1 cellular context compared by ENCODE assay signal in genomic region chr4:182925298-182925738, GRCh38.
A peak's percentile ranks its signal among the peaks of the same experiment; 100 is the strongest.
TF ChIP-seq lines count a peak whose summit lies in the region.

No MANE protein-coding gene starts in this region.

TF ChIP-seq in HepG2, 621 proteins besides CTCF, POLR2A, EP300 and RAD21 (continued from another document):
- TF ChIP-seq, protein P1, sequence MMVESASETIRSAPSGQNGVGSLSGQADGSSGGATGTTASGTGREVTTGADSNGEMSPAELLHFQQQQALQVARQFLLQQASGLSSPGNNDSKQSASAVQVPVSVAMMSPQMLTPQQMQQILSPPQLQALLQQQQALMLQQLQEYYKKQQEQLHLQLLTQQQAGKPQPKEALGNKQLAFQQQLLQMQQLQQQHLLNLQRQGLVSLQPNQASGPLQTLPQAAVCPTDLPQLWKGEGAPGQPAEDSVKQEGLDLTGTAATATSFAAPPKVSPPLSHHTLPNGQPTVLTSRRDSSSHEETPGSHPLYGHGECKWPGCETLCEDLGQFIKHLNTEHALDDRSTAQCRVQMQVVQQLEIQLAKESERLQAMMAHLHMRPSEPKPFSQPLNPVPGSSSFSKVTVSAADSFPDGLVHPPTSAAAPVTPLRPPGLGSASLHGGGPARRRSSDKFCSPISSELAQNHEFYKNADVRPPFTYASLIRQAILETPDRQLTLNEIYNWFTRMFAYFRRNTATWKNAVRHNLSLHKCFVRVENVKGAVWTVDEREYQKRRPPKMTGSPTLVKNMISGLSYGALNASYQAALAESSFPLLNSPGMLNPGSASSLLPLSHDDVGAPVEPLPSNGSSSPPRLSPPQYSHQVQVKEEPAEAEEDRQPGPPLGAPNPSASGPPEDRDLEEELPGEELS (CRISPR knock-in tag; IDR thresholded peaks at IDR 0.05), result peak; percentile 37; the same call in 1 of the 2 replicates
- peak; percentile 70 for TF ChIP-seq HOXA5 (CRISPR knock-in tag; IDR thresholded peaks at IDR 0.05)
- peak; percentile 58; the same call in 1 of the 2 replicates for TF ChIP-seq ZGPAT (CRISPR knock-in tag; IDR thresholded peaks at IDR 0.05)
- no peak for TF ChIP-seq ATRX (CRISPR knock-in tag; IDR thresholded peaks at IDR 0.05; ENCODE audit: borderline replicate concordance)
- TF ChIP-seq SAP130 (CRISPR knock-in tag; IDR thresholded peaks at IDR 0.05; ENCODE audit: low read depth), result peak; percentile 48; the same call in 1 of the 2 replicates
- TF ChIP-seq ARID3A (IDR thresholded peaks at IDR 0.05; ENCODE audit: low read depth, low read length), result peak; percentile 66
- peak; percentile 53; the same call in 1 of the 2 replicates for TF ChIP-seq ARID5B (CRISPR knock-in tag; IDR thresholded peaks at IDR 0.05)
- no peak for TF ChIP-seq CBX5 (CRISPR knock-in tag; IDR thresholded peaks at IDR 0.05; ENCODE audit: borderline replicate concordance)
- peak; percentile 55; the same call in 1 of the 2 replicates for TF ChIP-seq ZFY (CRISPR knock-in tag; IDR thresholded peaks at IDR 0.05)
- peak; percentile 75 for TF ChIP-seq RXRB (CRISPR knock-in tag; IDR thresholded peaks at IDR 0.05; ENCODE audit: borderline replicate concordance)
- no peak for TF ChIP-seq NONO (IDR thresholded peaks at IDR 0.05)
- TF ChIP-seq NONO (CRISPR knock-in tag; conservative IDR thresholded peaks at IDR 0.05), result 0 out of 2 replicates have a peak, but pooled peaks have one; percentile 24
- TF ChIP-seq NFYB (CRISPR knock-in tag; IDR thresholded peaks at IDR 0.05), result no peak
- TF ChIP-seq, protein P2, sequence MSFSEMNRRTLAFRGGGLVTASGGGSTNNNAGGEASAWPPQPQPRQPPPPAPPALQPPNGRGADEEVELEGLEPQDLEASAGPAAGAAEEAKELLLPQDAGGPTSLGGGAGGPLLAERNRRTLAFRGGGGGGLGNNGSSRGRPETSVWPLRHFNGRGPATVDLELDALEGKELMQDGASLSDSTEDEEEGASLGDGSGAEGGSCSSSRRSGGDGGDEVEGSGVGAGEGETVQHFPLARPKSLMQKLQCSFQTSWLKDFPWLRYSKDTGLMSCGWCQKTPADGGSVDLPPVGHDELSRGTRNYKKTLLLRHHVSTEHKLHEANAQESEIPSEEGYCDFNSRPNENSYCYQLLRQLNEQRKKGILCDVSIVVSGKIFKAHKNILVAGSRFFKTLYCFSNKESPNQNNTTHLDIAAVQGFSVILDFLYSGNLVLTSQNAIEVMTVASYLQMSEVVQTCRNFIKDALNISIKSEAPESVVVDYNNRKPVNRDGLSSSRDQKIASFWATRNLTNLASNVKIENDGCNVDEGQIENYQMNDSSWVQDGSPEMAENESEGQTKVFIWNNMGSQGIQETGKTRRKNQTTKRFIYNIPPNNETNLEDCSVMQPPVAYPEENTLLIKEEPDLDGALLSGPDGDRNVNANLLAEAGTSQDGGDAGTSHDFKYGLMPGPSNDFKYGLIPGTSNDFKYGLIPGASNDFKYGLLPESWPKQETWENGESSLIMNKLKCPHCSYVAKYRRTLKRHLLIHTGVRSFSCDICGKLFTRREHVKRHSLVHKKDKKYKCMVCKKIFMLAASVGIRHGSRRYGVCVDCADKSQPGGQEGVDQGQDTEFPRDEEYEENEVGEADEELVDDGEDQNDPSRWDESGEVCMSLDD (CRISPR knock-in tag; IDR thresholded peaks at IDR 0.05; ENCODE audit: borderline replicate concordance), result no peak
- no peak for TF ChIP-seq ZNF275 (CRISPR knock-in tag; IDR thresholded peaks at IDR 0.05; ENCODE audit: borderline replicate concordance)
TF ChIP-seq in HepG2: peak in this region for 78.
